ENCODE assay signal across 8 cellular contexts in the genomic region with DNA sequence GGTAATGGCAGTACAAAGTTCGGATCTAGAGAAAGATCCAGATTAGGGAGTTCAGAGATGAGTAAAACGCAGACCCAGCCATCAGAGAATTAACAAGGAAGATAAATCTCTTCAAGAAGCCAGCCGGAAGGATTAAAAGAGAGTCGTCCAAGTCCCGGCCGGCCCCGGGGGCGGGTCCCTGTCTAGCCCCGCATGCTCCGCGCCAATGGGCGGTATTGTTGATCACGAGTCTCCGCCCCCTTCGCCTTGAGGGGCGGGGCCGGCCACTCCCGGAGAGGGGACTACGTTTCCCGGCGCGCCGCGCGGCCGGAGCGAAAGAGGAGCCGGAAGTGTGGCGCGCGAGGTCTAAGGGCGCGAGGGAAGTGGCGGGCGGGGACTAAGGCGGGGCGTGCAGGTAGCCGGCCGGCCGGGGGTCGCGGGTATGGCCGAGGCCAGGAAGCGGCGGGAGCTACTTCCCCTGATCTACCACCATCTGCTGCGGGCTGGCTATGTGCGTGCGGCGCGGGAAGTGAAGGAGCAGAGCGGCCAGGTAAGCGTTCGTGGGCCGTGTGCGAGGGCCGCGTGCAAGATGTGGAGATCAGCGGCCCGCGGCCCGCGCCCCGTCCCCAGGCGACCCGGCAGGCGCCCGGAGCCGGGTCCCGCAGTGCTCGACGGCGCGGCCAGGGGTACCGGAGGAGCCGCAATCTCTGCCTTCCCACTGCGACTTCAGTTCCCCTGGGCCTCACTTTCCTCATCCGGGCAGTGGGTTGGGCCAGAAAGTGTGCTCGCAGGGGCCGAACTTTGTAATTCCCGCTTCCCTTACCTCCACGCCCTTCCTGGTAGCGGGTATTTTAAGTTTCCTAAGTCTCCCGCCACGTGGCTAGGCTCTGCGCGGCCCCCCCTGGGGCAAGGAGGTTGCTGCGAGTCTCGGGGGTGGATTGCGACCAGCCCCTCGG. TPM values are rescaled to one million over a fixed set of nuclear protein-coding genes. Genes with fewer than 3 reads are reported as not detected.
DNase-seq lines count a peak whose midpoint lies in the region; ATAC-seq and TF ChIP-seq lines count a peak whose summit lies in the region.

A gene with protein sequence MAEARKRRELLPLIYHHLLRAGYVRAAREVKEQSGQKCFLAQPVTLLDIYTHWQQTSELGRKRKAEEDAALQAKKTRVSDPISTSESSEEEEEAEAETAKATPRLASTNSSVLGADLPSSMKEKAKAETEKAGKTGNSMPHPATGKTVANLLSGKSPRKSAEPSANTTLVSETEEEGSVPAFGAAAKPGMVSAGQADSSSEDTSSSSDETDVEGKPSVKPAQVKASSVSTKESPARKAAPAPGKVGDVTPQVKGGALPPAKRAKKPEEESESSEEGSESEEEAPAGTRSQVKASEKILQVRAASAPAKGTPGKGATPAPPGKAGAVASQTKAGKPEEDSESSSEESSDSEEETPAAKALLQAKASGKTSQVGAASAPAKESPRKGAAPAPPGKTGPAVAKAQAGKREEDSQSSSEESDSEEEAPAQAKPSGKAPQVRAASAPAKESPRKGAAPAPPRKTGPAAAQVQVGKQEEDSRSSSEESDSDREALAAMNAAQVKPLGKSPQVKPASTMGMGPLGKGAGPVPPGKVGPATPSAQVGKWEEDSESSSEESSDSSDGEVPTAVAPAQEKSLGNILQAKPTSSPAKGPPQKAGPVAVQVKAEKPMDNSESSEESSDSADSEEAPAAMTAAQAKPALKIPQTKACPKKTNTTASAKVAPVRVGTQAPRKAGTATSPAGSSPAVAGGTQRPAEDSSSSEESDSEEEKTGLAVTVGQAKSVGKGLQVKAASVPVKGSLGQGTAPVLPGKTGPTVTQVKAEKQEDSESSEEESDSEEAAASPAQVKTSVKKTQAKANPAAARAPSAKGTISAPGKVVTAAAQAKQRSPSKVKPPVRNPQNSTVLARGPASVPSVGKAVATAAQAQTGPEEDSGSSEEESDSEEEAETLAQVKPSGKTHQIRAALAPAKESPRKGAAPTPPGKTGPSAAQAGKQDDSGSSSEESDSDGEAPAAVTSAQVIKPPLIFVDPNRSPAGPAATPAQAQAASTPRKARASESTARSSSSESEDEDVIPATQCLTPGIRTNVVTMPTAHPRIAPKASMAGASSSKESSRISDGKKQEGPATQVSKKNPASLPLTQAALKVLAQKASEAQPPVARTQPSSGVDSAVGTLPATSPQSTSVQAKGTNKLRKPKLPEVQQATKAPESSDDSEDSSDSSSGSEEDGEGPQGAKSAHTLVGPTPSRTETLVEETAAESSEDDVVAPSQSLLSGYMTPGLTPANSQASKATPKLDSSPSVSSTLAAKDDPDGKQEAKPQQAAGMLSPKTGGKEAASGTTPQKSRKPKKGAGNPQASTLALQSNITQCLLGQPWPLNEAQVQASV (N-terminal part only) (plus strand): TSS at position 372 of the 935 bp plus-strand sequence. CDS start 50 bp downstream, at position 422.

- POLR2A ChIA-PET in PC-3 (lab: Charles Lee; ENCODE audit: unreplicated experiment): no interaction called here

- H3K79me2 ChIP-seq in PC-3 (ENCODE audit: low read length): peaks cover 51% of the 10 kb centered on the region

- no peak for TF ChIP-seq CTCF in PC-3 (conservative IDR thresholded peaks at IDR 0.05; ENCODE audit: low read depth, low read length)

- H3K36me3 ChIP-seq in PC-3 (ENCODE audit: low read depth, low read length) (peaks cover 30% of the 10 kb centered on the region), mucosa of rectum (ENCODE audit: control insufficient read depth in 2 of 2, insufficient read depth in 2 of 2, low read length in 2 of 2) (peaks cover 14 to 16% of the 10 kb centered on the region in 2 donors)

- H3K27me3 ChIP-seq in PC-3 (ENCODE audit: low read length): no peaks in the 10 kb centered on the region
- H3K27me3 ChIP-seq in mucosa of rectum (ENCODE audit: control insufficient read depth in 2 of 2, insufficient read depth in 2 of 2, low read length in 2 of 2): no peaks in the 10 kb centered on the region

- DNase-seq in DMS114 treated with DMSO at 0.1 percent for 48 hours (lab: John Stamatoyannopoulos, UW; ENCODE audit: unreplicated experiment) (peak; percentile 91), PC-3 (peak; percentile 100), activated T-cell treated with anti-CD3 and anti-CD28 coated beads for 48 hours (ENCODE audit: low read depth) (peak; percentile 99), epithelial cell of prostate (ENCODE audit: low read depth, low spot score) (peak; percentile 60)
- DNase-seq in stimulated activated CD8-positive, alpha-beta memory T cell treated with anti-CD3 and anti-CD28 coated beads, Interleukin-4, amount 100 ng/mL, for 48 hours: peak; percentile 98

- TF ChIP-seq RAD21 in Ishikawa (IDR thresholded peaks at IDR 0.05; ENCODE audit: low read depth): no peak

- H2AFZ ChIP-seq in PC-3 (ENCODE audit: low read length): peak within 1 kb of the TSS; percentile 89

- H3F3A ChIP-seq in PC-3 (ENCODE audit: low read length, unreplicated experiment): no peaks in the 10 kb centered on the region

- H4K20me1 ChIP-seq in PC-3 (ENCODE audit: low read length): 0 out of 2 replicates have a peak, but pooled peaks cover 6% of the 10 kb centered on the region

- peaks cover 19% of the 10 kb centered on the region; the same call in 1 of the 2 replicates for H3K4me1 ChIP-seq in PC-3 (ENCODE audit: insufficient read depth, low read length)
- peaks cover 22 to 34% of the 10 kb centered on the region in 2 donors for H3K4me1 ChIP-seq in mucosa of rectum (ENCODE audit: control insufficient read depth in 2 of 2, insufficient read depth in 2 of 2, low read length in 2 of 2)

- H3K9me3 ChIP-seq in PC-3 (ENCODE audit: low read length) (no peaks in the 10 kb centered on the region), mucosa of rectum (ENCODE audit: control insufficient read depth in 2 of 2, low read length in 2 of 2) (no peaks in the 10 kb centered on the region)

- no peak for TF ChIP-seq EP300 in Ishikawa (IDR thresholded peaks at IDR 0.05; ENCODE audit: borderline replicate concordance)

- peak; percentile 93 for ATAC-seq in GM21576 (IDR thresholded peaks at IDR 0.05; ENCODE audit: unreplicated experiment)
- ATAC-seq in PC-3: peak; percentile 93

- intact Hi-C loops in PC-3 (cut with micrococcal nuclease): loop anchor here (1.0 to 2.0 kb wide), 2 partner anchors 55 to 79 kb away; partner anchors contain the start of gene ARSI

- H3K9ac ChIP-seq in PC-3 (ENCODE audit: low read length) (peak within 1 kb of the TSS; percentile 95), mucosa of rectum (ENCODE audit: low read depth in 1 of 2, low read length in 2 of 2) (peak within 1 kb of the TSS; percentile 68 to 73)

- H3K4me3 ChIP-seq in PC-3 (ENCODE audit: low read length) (peak within 1 kb of the TSS; percentile 94), mucosa of rectum (ENCODE audit: low read length in 2 of 2) (peak within 1 kb of the TSS; percentile 85)

- H3K27ac ChIP-seq in PC-3 (ENCODE audit: low read length): peak within 1 kb of the TSS; percentile 35
- peak within 1 kb of the TSS; percentile 42 for H3K27ac ChIP-seq in epithelial cell of prostate
- H3K27ac ChIP-seq in mucosa of rectum (ENCODE audit: low read depth in 2 of 2, low read length in 2 of 2): peak within 1 kb of the TSS; percentile 61 to 65

- H3K4me2 ChIP-seq in PC-3 (ENCODE audit: low read length): peak within 1 kb of the TSS; percentile 84

- no peaks in the 10 kb centered on the region for H3K9me2 ChIP-seq in PC-3 (replicated peaks; ENCODE audit: low read length)

- CTCF ChIA-PET in PC-3 (lab: Charles Lee): no interaction called here

- no TSS peak for BruUV-seq in PC-3 (replicated peaks; lab: Mats Ljungman, UMichigan)

TF ChIP-seq in Ishikawa, 13 proteins besides CTCF, POLR2A, EP300 and RAD21 (continues in another document):
- TF ChIP-seq TAF1 (IDR thresholded peaks at IDR 0.05; ENCODE audit: low read depth): peak; percentile 54
- TF ChIP-seq USF1 (IDR thresholded peaks at IDR 0.05): 0 out of 2 replicates have a peak, but pooled peaks have one; percentile 31
- TF ChIP-seq TCF12 (IDR thresholded peaks at IDR 0.05; ENCODE audit: low read depth): no peak
- TF ChIP-seq NFIC (IDR thresholded peaks at IDR 0.05): no peak
- TF ChIP-seq, protein P1, sequence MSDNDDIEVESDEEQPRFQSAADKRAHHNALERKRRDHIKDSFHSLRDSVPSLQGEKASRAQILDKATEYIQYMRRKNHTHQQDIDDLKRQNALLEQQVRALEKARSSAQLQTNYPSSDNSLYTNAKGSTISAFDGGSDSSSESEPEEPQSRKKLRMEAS (IDR thresholded peaks at IDR 0.05): peak; percentile 87
- no peak for TF ChIP-seq EGR1 (IDR thresholded peaks at IDR 0.05)
- TF ChIP-seq CEBPB (IDR thresholded peaks at IDR 0.05): no peak
- no peak for TF ChIP-seq TEAD4 (IDR thresholded peaks at IDR 0.05)
- TF ChIP-seq, protein P2, sequence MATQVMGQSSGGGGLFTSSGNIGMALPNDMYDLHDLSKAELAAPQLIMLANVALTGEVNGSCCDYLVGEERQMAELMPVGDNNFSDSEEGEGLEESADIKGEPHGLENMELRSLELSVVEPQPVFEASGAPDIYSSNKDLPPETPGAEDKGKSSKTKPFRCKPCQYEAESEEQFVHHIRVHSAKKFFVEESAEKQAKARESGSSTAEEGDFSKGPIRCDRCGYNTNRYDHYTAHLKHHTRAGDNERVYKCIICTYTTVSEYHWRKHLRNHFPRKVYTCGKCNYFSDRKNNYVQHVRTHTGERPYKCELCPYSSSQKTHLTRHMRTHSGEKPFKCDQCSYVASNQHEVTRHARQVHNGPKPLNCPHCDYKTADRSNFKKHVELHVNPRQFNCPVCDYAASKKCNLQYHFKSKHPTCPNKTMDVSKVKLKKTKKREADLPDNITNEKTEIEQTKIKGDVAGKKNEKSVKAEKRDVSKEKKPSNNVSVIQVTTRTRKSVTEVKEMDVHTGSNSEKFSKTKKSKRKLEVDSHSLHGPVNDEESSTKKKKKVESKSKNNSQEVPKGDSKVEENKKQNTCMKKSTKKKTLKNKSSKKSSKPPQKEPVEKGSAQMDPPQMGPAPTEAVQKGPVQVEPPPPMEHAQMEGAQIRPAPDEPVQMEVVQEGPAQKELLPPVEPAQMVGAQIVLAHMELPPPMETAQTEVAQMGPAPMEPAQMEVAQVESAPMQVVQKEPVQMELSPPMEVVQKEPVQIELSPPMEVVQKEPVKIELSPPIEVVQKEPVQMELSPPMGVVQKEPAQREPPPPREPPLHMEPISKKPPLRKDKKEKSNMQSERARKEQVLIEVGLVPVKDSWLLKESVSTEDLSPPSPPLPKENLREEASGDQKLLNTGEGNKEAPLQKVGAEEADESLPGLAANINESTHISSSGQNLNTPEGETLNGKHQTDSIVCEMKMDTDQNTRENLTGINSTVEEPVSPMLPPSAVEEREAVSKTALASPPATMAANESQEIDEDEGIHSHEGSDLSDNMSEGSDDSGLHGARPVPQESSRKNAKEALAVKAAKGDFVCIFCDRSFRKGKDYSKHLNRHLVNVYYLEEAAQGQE (IDR thresholded peaks at IDR 0.05; ENCODE audit: low read depth): no peak

RNA-seq across cellular contexts. Expression of the gene that starts here (rescaled TPM):
- total RNA-seq in PC-3 (2014; rRNA removed): 113 and 149 TPM in 2 replicates

Comparison
In these comparisons a context has a peak if more than half of its experiments do, and no peak if none do; other contexts are left out.
1. Peak in every context shown above with its lines: DNase-seq, ATAC-seq, H3K4me3 ChIP-seq and H3K27ac ChIP-seq.